In genomic region chr9:94554439-94555331, GRCh38 we compare ENCODE assay signal across 8 cellular contexts. TPM values are rescaled to one million over a fixed set of nuclear protein-coding genes. Genes with fewer than 3 reads are reported as not detected.
DNase-seq lines count a peak whose midpoint lies in the region; ATAC-seq and TF ChIP-seq lines count a peak whose summit lies in the region.

Gene PCAT7, plus strand, starts transcription at chr9:94555083.

- H3K4me3 Mint-ChIP-seq in type B pancreatic cell, result no peak within 1 kb of the TSS

- TF ChIP-seq CTCF in GM12864 (IDR thresholded peaks at IDR 0.05; ENCODE audit: low read depth, low read length, missing control alignments) (peak; percentile 54), type B pancreatic cell (conservative IDR thresholded peaks at IDR 0.05) (peak; percentile 79)

- H3K27ac Mint-ChIP-seq in type B pancreatic cell, result no peak within 1 kb of the TSS

- no peak within 1 kb of the TSS for H3K4me3 ChIP-seq in GM12864 (ENCODE audit: low read depth, low read length)

- H3K27me3 Mint-ChIP-seq in type B pancreatic cell, result no peaks in the 10 kb centered on the region

- no peaks in the 10 kb centered on the region for H3K9me3 Mint-ChIP-seq in type B pancreatic cell

- no peak for ATAC-seq in GM21619 (IDR thresholded peaks at IDR 0.05; ENCODE audit: unreplicated experiment)

- H3K4me1 Mint-ChIP-seq in type B pancreatic cell (ENCODE audit: unreplicated experiment), result peaks cover 18% of the 10 kb centered on the region

- DNase-seq in GM12864 (ENCODE audit: low read depth) (peak; percentile 13), NAMALWA (ENCODE audit: low spot score) (peak; percentile 52), RKO (ENCODE audit: low spot score) (peak; percentile 96), cerebellar cortex (ENCODE audit: low spot score) (peak; percentile 60), lung microvascular endothelial cell (ENCODE audit: low read depth in 2 of 2) (peak; percentile 17 to 54), type B pancreatic cell (ENCODE audit: extremely low spot score, unreplicated experiment) (peak; percentile 81), foreskin melanocyte (no peak)

- peaks cover 10% of the 10 kb centered on the region for H3K36me3 Mint-ChIP-seq in type B pancreatic cell

RNA-seq across cellular contexts. Expression of gene PCAT7, which starts in this region (rescaled TPM):
- total RNA-seq in lung microvascular endothelial cell, result not detected in 2 replicates
- total RNA-seq in type B pancreatic cell (ENCODE audit: low replicate concordance), result 10.0 and 14.7 TPM in 2 replicates

Comparison
In these comparisons a context has a peak if more than half of its experiments do, and no peak if none do; other contexts are left out.
1. RNA of gene PCAT7 (total RNA-seq): 10.0 to 14.7 TPM in type B pancreatic cell; not detected in lung microvascular endothelial cell; every median in the first group is over 10 times any median in the second.
2. Peak in DNase-seq in lung microvascular endothelial cell; RNA of the gene not detected or under 1 TPM.